Comparison of ENCODE assay signal across 8 cellular contexts in the genomic region with DNA sequence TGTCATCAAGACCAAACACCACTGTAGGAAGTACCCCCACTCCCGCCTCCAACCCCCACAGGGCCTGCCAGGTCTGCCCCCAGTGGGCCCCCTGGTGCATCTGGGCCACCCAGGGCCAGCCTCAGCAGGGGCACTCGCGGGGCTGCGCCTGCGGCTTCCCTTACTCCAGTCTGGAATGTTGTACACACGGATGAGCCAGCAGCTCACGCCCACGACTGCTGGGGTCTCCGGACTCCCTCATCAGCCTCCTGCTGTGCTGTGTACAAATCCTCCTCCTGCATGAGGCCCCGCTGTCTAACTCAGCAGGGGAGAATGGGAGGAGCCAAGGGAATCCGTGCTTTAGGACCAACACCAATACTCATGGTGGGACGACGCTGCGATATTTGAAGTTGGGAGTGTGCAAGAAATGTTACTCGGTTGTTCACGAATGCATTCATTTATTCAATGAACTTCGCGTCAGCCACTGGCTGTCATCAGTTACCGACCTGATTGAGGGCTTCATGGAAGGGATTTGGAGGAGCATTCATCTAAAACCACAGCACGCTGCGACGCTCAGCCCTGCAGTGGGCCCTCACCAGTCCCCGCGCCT. TPM values are rescaled to one million over a fixed set of nuclear protein-coding genes. Genes with fewer than 3 reads are reported as not detected.
DNase-seq lines count a peak whose midpoint lies in the region; ATAC-seq, FAIRE-seq and TF ChIP-seq lines count a peak whose summit lies in the region.

No MANE protein-coding gene starts in this region.

- H3K36me3 Mint-ChIP-seq in CD8-positive, alpha-beta memory T cell = peaks cover 4 to 26% (median 9%) of the 10 kb centered on the region in 3 donors
- peaks cover 17% of the 10 kb centered on the region for H3K36me3 Mint-ChIP-seq in mesothelial cell of epicardium

- H3K27me3 ChIP-seq in CD8-positive, alpha-beta memory T cell (ENCODE audit: insufficient read depth, low read length, poor library complexity, severe bottlenecking) = no peaks in the 10 kb centered on the region
- no peaks in the 10 kb centered on the region for H3K27me3 ChIP-seq in RWPE2 (ENCODE audit: insufficient read depth, poor library complexity, severe bottlenecking)
- no peaks in the 10 kb centered on the region for H3K27me3 ChIP-seq in ectodermal cell (ENCODE audit: control insufficient read depth, insufficient read depth, low read length, poor library complexity, severe bottlenecking)

- no peaks in the 10 kb centered on the region for H3K27me3 Mint-ChIP-seq in CD8-positive, alpha-beta memory T cell
- H3K27me3 Mint-ChIP-seq in mesothelial cell of epicardium (ENCODE audit: low read depth) = no peaks in the 10 kb centered on the region

- CTCF ChIA-PET in CD8-positive, alpha-beta memory T cell (lab: Charles Lee) = no interaction called here

- H3K27ac ChIP-seq in CD8-positive, alpha-beta memory T cell (ENCODE audit: low read depth, low read length) = peak overlapping the region; percentile 92
- H3K27ac ChIP-seq in RWPE2 (ENCODE audit: poor library complexity, severe bottlenecking) (peak overlapping the region; percentile 100), ectodermal cell (ENCODE audit: insufficient read depth, low read depth, low read length, poor library complexity, severe bottlenecking) (peak overlapping the region; percentile 65)

- no peak for TF ChIP-seq POLR2A in GM12891 (IDR thresholded peaks at IDR 0.05; ENCODE audit: low read depth, low read length)

- H3K4me3 Mint-ChIP-seq in CD8-positive, alpha-beta memory T cell = peak overlapping the region; percentile 86 to 95 (median 91)
- H3K4me3 Mint-ChIP-seq in mesothelial cell of epicardium = peak overlapping the region; percentile 83

- ATAC-seq in GM19328 (IDR thresholded peaks at IDR 0.05; ENCODE audit: unreplicated experiment) (peak; percentile 7), HG03520 (IDR thresholded peaks at IDR 0.05; ENCODE audit: unreplicated experiment) (peak; percentile 4), RWPE2 (ENCODE audit: low read depth) (no peak)

- TF ChIP-seq CTCF in RWPE2 (IDR thresholded peaks at IDR 0.05; ENCODE audit: poor library complexity, severe bottlenecking) (no peak), mesothelial cell of epicardium (IDR thresholded peaks at IDR 0.05; ENCODE audit: unreplicated experiment) (no peak)

- no peak for DNase-seq in CD8-positive, alpha-beta memory T cell
- DNase-seq in RWPE2 (ENCODE audit: low spot score) (no peak), mesothelial cell of epicardium (ENCODE audit: low spot score in 2 of 2, unreplicated experiment in 2 of 2) (no peak), urothelium cell line (ENCODE audit: low spot score) (peak; percentile 51), GM12891 (ENCODE audit: insufficient read length, low spot score) (no peak)

- H3K9me3 ChIP-seq in CD8-positive, alpha-beta memory T cell (ENCODE audit: low read length) = no peaks in the 10 kb centered on the region
- H3K9me3 ChIP-seq in RWPE2 (ENCODE audit: severe bottlenecking) = no peaks in the 10 kb centered on the region
- no peaks in the 10 kb centered on the region for H3K9me3 ChIP-seq in ectodermal cell (ENCODE audit: control insufficient read depth, low read length)

- peaks cover 31% of the 10 kb centered on the region for H3K4me1 ChIP-seq in CD8-positive, alpha-beta memory T cell (ENCODE audit: insufficient read depth, low read length)
- H3K4me1 ChIP-seq in RWPE2 (ENCODE audit: insufficient read depth, poor library complexity, severe bottlenecking) (peaks cover 25% of the 10 kb centered on the region), ectodermal cell (ENCODE audit: control insufficient read depth, insufficient read depth, low read length) (peaks cover 16% of the 10 kb centered on the region)

- 3 to 5% methylated on average over 23 to 24 of the region's 24 CpGs for WGBS in ectodermal cell, 2 experiments

- H3K27ac Mint-ChIP-seq in CD8-positive, alpha-beta memory T cell = peak overlapping the region; percentile 90 to 97 (median 94)
- H3K27ac Mint-ChIP-seq in mesothelial cell of epicardium = peak overlapping the region; percentile 83

- peak overlapping the region; percentile 91 for H3K4me3 ChIP-seq in CD8-positive, alpha-beta memory T cell (ENCODE audit: low read length)
- peak overlapping the region; percentile 67 for H3K4me3 ChIP-seq in RWPE2 (ENCODE audit: severe bottlenecking)
- H3K4me3 ChIP-seq in ectodermal cell (ENCODE audit: insufficient read depth, low read depth, low read length) = peak overlapping the region; percentile 86

- H3K9me3 Mint-ChIP-seq in CD8-positive, alpha-beta memory T cell = no peaks in the 10 kb centered on the region
- H3K9me3 Mint-ChIP-seq in mesothelial cell of epicardium = peaks cover 9% of the 10 kb centered on the region

- FAIRE-seq in urothelium cell line (lab: Jason Lieb, UNC) = no peak
- no peak for FAIRE-seq in GM12891 (lab: Jason Lieb, UNC)

- H3K4me1 Mint-ChIP-seq in CD8-positive, alpha-beta memory T cell = peaks cover 39 to 50% (median 49%) of the 10 kb centered on the region in 3 donors
- H3K4me1 Mint-ChIP-seq in mesothelial cell of epicardium = peaks cover 35% of the 10 kb centered on the region

- POLR2A ChIA-PET in CD8-positive, alpha-beta memory T cell (lab: Charles Lee) = no interaction called here

- peaks cover 5% of the 10 kb centered on the region for H3K36me3 ChIP-seq in CD8-positive, alpha-beta memory T cell (ENCODE audit: insufficient read depth, low read length)
- peaks cover 34% of the 10 kb centered on the region for H3K36me3 ChIP-seq in RWPE2 (ENCODE audit: low read depth)
- H3K36me3 ChIP-seq in ectodermal cell (ENCODE audit: control insufficient read depth, insufficient read depth, low read length) = no peaks in the 10 kb centered on the region

TF ChIP-seq in GM12891, 5 proteins besides CTCF, POLR2A, EP300 and RAD21:
- TF ChIP-seq TAF1 (IDR thresholded peaks at IDR 0.05; ENCODE audit: low read depth, low read length) (no peak), SPI1 (IDR thresholded peaks at IDR 0.05; ENCODE audit: low read depth, low read length) (no peak), PAX5 (IDR thresholded peaks at IDR 0.05; ENCODE audit: insufficient read depth, low read length, severe bottlenecking) (no peak), POLR2AphosphoS5 (IDR thresholded peaks at IDR 0.05; ENCODE audit: low read depth, low read length) (no peak), POU2F2 (IDR thresholded peaks at IDR 0.05; ENCODE audit: low read depth, low read length) (no peak)

RNA-seq across cellular contexts. Expression of a gene that starts 0.7 kb away (rescaled TPM):
- total RNA-seq in CD8-positive, alpha-beta memory T cell = 10 to 100 TPM; 41.8 to 41.9 TPM
- 25.9 TPM for polyA plus RNA-seq in CD8-positive, alpha-beta memory T cell
- polyA plus RNA-seq in ectodermal cell (2013, experiment 1 of 4) = 26.6 TPM
- polyA plus RNA-seq in ectodermal cell (2013, experiment 2 of 4) = 25.7 TPM
- 15.9 TPM for polyA plus RNA-seq in ectodermal cell (2013, experiment 3 of 4)
- polyA plus RNA-seq in ectodermal cell (2013, experiment 4 of 4) = 18.1 TPM
- 33.2 to 39.2 TPM (median 38.9 TPM) in 3 replicates for total RNA-seq in mesothelial cell of epicardium
- 19.4 TPM for polyA plus RNA-seq in GM12891 (2012; ENCODE audit: low read depth, missing spikeins)
